Comparison of ENCODE assay signal across 23 cellular contexts in the genomic region with DNA sequence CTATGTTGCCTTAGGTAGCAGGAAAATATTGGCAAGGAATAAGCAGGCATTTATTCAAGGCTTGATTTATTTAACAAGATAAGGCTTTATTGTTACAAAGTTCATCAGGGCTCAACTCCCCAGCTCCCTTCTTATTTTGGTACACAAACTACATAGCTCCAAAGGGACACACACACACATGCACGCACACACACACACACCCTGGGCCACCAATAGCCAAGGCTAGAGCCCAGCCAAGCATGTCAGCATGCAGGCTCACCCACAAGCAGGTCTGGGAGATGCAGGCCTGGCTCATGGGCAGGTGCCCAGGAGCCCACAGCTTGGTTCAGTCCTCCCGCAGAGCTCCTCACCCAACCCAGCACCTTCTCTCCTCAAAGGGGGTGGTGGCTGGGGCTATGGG. TPM values are rescaled to one million over a fixed set of nuclear protein-coding genes. Genes with fewer than 3 reads are reported as not detected.
"Had no signal": no experiment of that assay in that cellular context is flagged by ENCODE, and none has a peak within 500 bp of the region (broad histone marks: within the 10 kb centered on the region; RNA-seq: fewer than 3 reads in every experiment).

No MANE protein-coding gene starts in this region.

- H3K36me3 Mint-ChIP-seq: activated naive CD8-positive, alpha-beta T cell treated with anti-CD3 and anti-CD28 coated beads, Interleukin-2, amount 10 ng/mL, durations not matched to agents 7 days and 5 days; stimulated activated naive B cell treated with anti-CD40 and anti-IgM and Interleukin-4, amounts not matched to agents 10 μg/mL and 1 μg/mL and 100 μg/mL, for 72 hours; WTC11 had no signal

- H3K4me3 Mint-ChIP-seq: activated CD4-positive, alpha-beta T cell treated with anti-CD3 and anti-CD28 coated beads for 36 hours; activated naive CD8-positive, alpha-beta T cell treated with anti-CD3 and anti-CD28 coated beads, Interleukin-2, amount 10 ng/mL, durations not matched to agents 7 days and 5 days; brain; stimulated activated naive B cell treated with anti-CD40 and anti-IgM and Interleukin-4, amounts not matched to agents 10 μg/mL and 1 μg/mL and 100 μg/mL, for 72 hours; WTC11 had no signal

- H3K27me3 ChIP-seq: hepatocyte had no signal

- DNase-seq: activated CD4-positive, alpha-beta T cell treated with anti-CD3 and anti-CD28 coated beads for 36 hours; activated CD4-positive, alpha-beta T cell treated with anti-CD3 and anti-CD28 coated beads, Interleukin-2, amount 50 U/mL, for 48 hours; activated naive CD4-positive, alpha-beta T cell treated with Interleukin-2 at 50 U/mL for 16 hours; activated naive CD8-positive, alpha-beta T cell treated with anti-CD3 and anti-CD28 coated beads, Interleukin-2, amount 10 ng/mL, durations not matched to agents 7 days and 5 days; activated T-cell treated with anti-CD3 and anti-CD28 coated beads for 4 hours; amygdala; caudate nucleus; foreskin fibroblast; left cardiac atrium; midbrain; stimulated activated CD4-positive, alpha-beta T cell treated with anti-CD3 and anti-CD28 coated beads, Interleukin-4, amount 100 ng/mL, for 4 hours; stimulated activated naive B cell treated with anti-CD40 and anti-IgM and Interleukin-4, amounts not matched to agents 10 μg/mL and 1 μg/mL and 100 μg/mL, for 72 hours had no signal

- H3K27ac Mint-ChIP-seq: activated CD4-positive, alpha-beta T cell treated with anti-CD3 and anti-CD28 coated beads for 36 hours; activated naive CD8-positive, alpha-beta T cell treated with anti-CD3 and anti-CD28 coated beads, Interleukin-2, amount 10 ng/mL, durations not matched to agents 7 days and 5 days; stimulated activated naive B cell treated with anti-CD40 and anti-IgM and Interleukin-4, amounts not matched to agents 10 μg/mL and 1 μg/mL and 100 μg/mL, for 72 hours; WTC11 had no signal

- H3K9me3 ChIP-seq: tibial nerve had no signal

- ATAC-seq: activated CD4-positive, alpha-beta T cell treated with anti-CD3 and anti-CD28 coated beads for 36 hours; left cardiac atrium; sciatic nerve; stimulated activated naive B cell treated with anti-CD40 and anti-IgM and Interleukin-4, amounts not matched to agents 10 μg/mL and 1 μg/mL and 100 μg/mL, for 72 hours; WTC11 had no signal

- H3K27ac ChIP-seq: dorsolateral prefrontal cortex, hepatocyte, tibial nerve had no signal

- H3K9me3 Mint-ChIP-seq: activated naive CD8-positive, alpha-beta T cell treated with anti-CD3 and anti-CD28 coated beads, Interleukin-2, amount 10 ng/mL, durations not matched to agents 7 days and 5 days; stimulated activated naive B cell treated with anti-CD40 and anti-IgM and Interleukin-4, amounts not matched to agents 10 μg/mL and 1 μg/mL and 100 μg/mL, for 72 hours; WTC11 had no signal

- H3K4me3 ChIP-seq: dorsolateral prefrontal cortex, hepatocyte, lung, tibial nerve had no signal

- H3K4me1 Mint-ChIP-seq: activated CD4-positive, alpha-beta T cell treated with anti-CD3 and anti-CD28 coated beads for 36 hours; activated naive CD8-positive, alpha-beta T cell treated with anti-CD3 and anti-CD28 coated beads, Interleukin-2, amount 10 ng/mL, durations not matched to agents 7 days and 5 days; stimulated activated naive B cell treated with anti-CD40 and anti-IgM and Interleukin-4, amounts not matched to agents 10 μg/mL and 1 μg/mL and 100 μg/mL, for 72 hours had no signal

- H3K36me3 ChIP-seq: tibial nerve had no signal

RNA-seq across cellular contexts. Expression of gene LEP, which starts 23.4 kb away (rescaled TPM):
- total RNA-seq: activated CD4-positive, alpha-beta T cell treated with anti-CD3 and anti-CD28 coated beads for 36 hours; activated naive CD8-positive, alpha-beta T cell treated with anti-CD3 and anti-CD28 coated beads, Interleukin-2, amount 10 ng/mL, durations not matched to agents 7 days and 5 days; glomerular endothelial cell; hepatocyte; myocyte; T-helper 2 cell treated with Interferon-gamma antibody and Interleukin-4, amounts not matched to agents 100 ng/mL and 5 ng/mL, for 36 hours; WTC11 had no signal
- polyA plus RNA-seq: hepatocyte, neural cell had no signal
